ENCODE assay signal across 8 cellular contexts in genomic region chr7:131686833-131687232, GRCh38.
"Had no signal": no experiment of that assay in that cellular context is flagged by ENCODE, and none has a peak within 500 bp of the region (broad histone marks: within the 10 kb centered on the region; RNA-seq: fewer than 3 reads in every experiment).

No MANE protein-coding gene starts in this region.

- H3K9me3 ChIP-seq: HAP-1 had no signal

- H3K27ac ChIP-seq: HL-60 had no signal

- H3K27ac Mint-ChIP-seq: GM23338, HFFc6 had no signal

- H3K4me2 ChIP-seq: GM23338 had no signal

- H3K4me3 Mint-ChIP-seq: GM23338, HFFc6, IgD-negative memory B cell had no signal

- H3K36me3 Mint-ChIP-seq: IgD-negative memory B cell had no signal

- H3K9me3 Mint-ChIP-seq: GM23338, HFFc6, IgD-negative memory B cell had no signal

- DNase-seq: HFFc6 had no signal

- H3K4me3 ChIP-seq: GM23338, HAP-1 had no signal

- H3K4me1 ChIP-seq: HAP-1 had no signal

- FAIRE-seq: H1, H54, HepG2 had no signal

- H3K36me3 ChIP-seq: HAP-1 had no signal

- H2AFZ ChIP-seq: GM23338 had no signal
